ENCODE assay signal across 30 cellular contexts in the genomic region with DNA sequence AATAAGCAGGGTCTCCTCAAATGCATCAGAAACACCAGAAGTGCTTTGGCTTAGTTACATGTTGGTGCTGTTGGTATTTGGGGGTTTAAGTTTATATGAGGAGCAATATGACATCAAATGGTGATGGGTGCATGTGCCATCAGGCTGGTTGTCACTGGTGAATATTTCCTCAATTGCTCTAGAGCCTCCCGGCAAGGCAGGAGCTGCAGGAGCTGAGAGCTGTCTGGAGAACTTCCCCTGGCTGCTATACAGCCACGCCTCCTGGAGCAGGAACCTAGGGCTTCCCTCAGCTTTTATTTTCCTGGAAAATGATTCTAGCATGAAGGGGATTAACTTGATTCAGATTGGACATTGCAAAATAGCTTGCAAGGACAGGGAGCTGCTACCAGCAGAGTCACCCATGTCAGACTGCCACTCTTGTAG. TPM values are rescaled to one million over a fixed set of nuclear protein-coding genes. Genes with fewer than 3 reads are reported as not detected.
A peak's percentile ranks its signal among the peaks of the same experiment; 100 is the strongest.
DNase-seq lines count a peak whose midpoint lies in the region; ATAC-seq and TF ChIP-seq lines count a peak whose summit lies in the region.
"Had no signal": no experiment of that assay in that cellular context is flagged by ENCODE, and none has a peak within 500 bp of the region (broad histone marks: within the 10 kb centered on the region; RNA-seq: fewer than 3 reads in every experiment).

No MANE protein-coding gene starts in this region.

- no peak for TF ChIP-seq EP300 in suprapubic skin (IDR thresholded peaks at IDR 0.05)

- no peak for TF ChIP-seq POLR2A in suprapubic skin (IDR thresholded peaks at IDR 0.05)

- H3K9me3 ChIP-seq in Karpas-422 (ENCODE audit: low read length): no peaks in the 10 kb centered on the region
- H3K9me3 ChIP-seq in suprapubic skin: no peaks in the 10 kb centered on the region
- H3K9me3 ChIP-seq: A549, BE2C, body of pancreas, Caco-2, left ventricle myocardium inferior, Peyer's patch, psoas muscle had no signal

- no peak for TF ChIP-seq CTCF in suprapubic skin (IDR thresholded peaks at IDR 0.05)

- no peak overlapping the region for H3K27ac Mint-ChIP-seq in memory B cell
- H3K27ac Mint-ChIP-seq in activated CD4-positive, alpha-beta memory T cell treated with anti-CD3 and anti-CD28 coated beads, Interleukin-2, amount 10 ng/mL, durations not matched to agents 7 days and 5 days: no peak overlapping the region
- H3K27ac Mint-ChIP-seq: activated CD4-positive, alpha-beta T cell treated with anti-CD3 and anti-CD28 coated beads, Interleukin-2, amount 10 ng/mL, durations not matched to agents 24 days and 14 days; naive thymus-derived CD4-positive, alpha-beta T cell; T-helper 1 cell treated with Interleukin-12 subunit alpha and Interleukin-12 subunit beta and Interleukin-4 antibody, amounts not matched to agents 30 μg/mL and 1 μg/mL, for 36 hours had no signal

- H3K36me3 Mint-ChIP-seq in memory B cell: peaks cover 6% of the 10 kb centered on the region
- H3K36me3 Mint-ChIP-seq in activated CD4-positive, alpha-beta memory T cell treated with anti-CD3 and anti-CD28 coated beads, Interleukin-2, amount 10 ng/mL, durations not matched to agents 7 days and 5 days (ENCODE audit: low read depth): no peaks in the 10 kb centered on the region
- H3K36me3 Mint-ChIP-seq: naive thymus-derived CD4-positive, alpha-beta T cell had no signal

- peaks cover 38% of the 10 kb centered on the region for H4K20me1 ChIP-seq in Karpas-422 (ENCODE audit: insufficient read depth, low read depth, low read length)

- H3K9me3 Mint-ChIP-seq in memory B cell: no peaks in the 10 kb centered on the region
- H3K9me3 Mint-ChIP-seq in activated CD4-positive, alpha-beta memory T cell treated with anti-CD3 and anti-CD28 coated beads, Interleukin-2, amount 10 ng/mL, durations not matched to agents 7 days and 5 days: no peaks in the 10 kb centered on the region
- H3K9me3 Mint-ChIP-seq: activated CD4-positive, alpha-beta T cell treated with anti-CD3 and anti-CD28 coated beads, Interleukin-2, amount 10 ng/mL, durations not matched to agents 24 days and 14 days; naive thymus-derived CD4-positive, alpha-beta T cell; T-helper 1 cell treated with Interleukin-12 subunit alpha and Interleukin-12 subunit beta and Interleukin-4 antibody, amounts not matched to agents 30 μg/mL and 1 μg/mL, for 36 hours had no signal

- peaks cover 51% of the 10 kb centered on the region for H3K4me1 ChIP-seq in Karpas-422 (ENCODE audit: low read length)
- no peaks in the 10 kb centered on the region for H3K4me1 ChIP-seq in suprapubic skin
- H3K4me1 ChIP-seq: A549, BE2C, body of pancreas, Caco-2, left ventricle myocardium inferior, Peyer's patch, psoas muscle had no signal

- POLR2A ChIA-PET in activated CD4-positive, alpha-beta memory T cell treated with anti-CD3 and anti-CD28 coated beads, Interleukin-2, amount 10 ng/mL, durations not matched to agents 7 days and 5 days (lab: Charles Lee): interaction anchor here (0.9 kb wide), 2 partner anchors 19 to 28 kb away, joined by 3 read pairs; no protein-coding TSS in a partner anchor

- H3K27me3 ChIP-seq in Karpas-422 (ENCODE audit: low read length): no peaks in the 10 kb centered on the region
- peaks cover 16% of the 10 kb centered on the region for H3K27me3 ChIP-seq in suprapubic skin
- H3K27me3 ChIP-seq: body of pancreas, Peyer's patch had no signal

- H3K9ac ChIP-seq in Karpas-422 (ENCODE audit: low read length): 0 out of 2 replicates have a peak overlapping the region, but pooled peaks have one; percentile 0
- H3K9ac ChIP-seq: KMS-11 had no signal

- peak overlapping the region; percentile 21 for H3K4me3 Mint-ChIP-seq in memory B cell
- H3K4me3 Mint-ChIP-seq in activated CD4-positive, alpha-beta memory T cell treated with anti-CD3 and anti-CD28 coated beads, Interleukin-2, amount 10 ng/mL, durations not matched to agents 7 days and 5 days: no peak overlapping the region
- H3K4me3 Mint-ChIP-seq: activated CD4-positive, alpha-beta T cell treated with anti-CD3 and anti-CD28 coated beads, Interleukin-2, amount 10 ng/mL, durations not matched to agents 24 days and 14 days; naive thymus-derived CD4-positive, alpha-beta T cell; T-helper 1 cell treated with Interleukin-12 subunit alpha and Interleukin-12 subunit beta and Interleukin-4 antibody, amounts not matched to agents 30 μg/mL and 1 μg/mL, for 36 hours had no signal

- CTCF ChIA-PET in activated CD4-positive, alpha-beta memory T cell treated with anti-CD3 and anti-CD28 coated beads, Interleukin-2, amount 10 ng/mL, durations not matched to agents 7 days and 5 days (lab: Charles Lee): interaction anchor here (0.9 to 2.2 kb wide), 3 partner anchors 9 to 150 kb away, joined by 3 to 7 read pairs (median 4); no protein-coding TSS in a partner anchor

- no peaks in the 10 kb centered on the region for H3K27me3 Mint-ChIP-seq in memory B cell
- H3K27me3 Mint-ChIP-seq in activated CD4-positive, alpha-beta memory T cell treated with anti-CD3 and anti-CD28 coated beads, Interleukin-2, amount 10 ng/mL, durations not matched to agents 7 days and 5 days: peaks cover 22% of the 10 kb centered on the region

- no peaks in the 10 kb centered on the region for H3K79me2 ChIP-seq in Karpas-422 (ENCODE audit: low read length)

- ATAC-seq in memory B cell (ENCODE audit: low read depth) (no peak), GM21381 (IDR thresholded peaks at IDR 0.05; ENCODE audit: unreplicated experiment) (no peak)
- ATAC-seq: A549; body of pancreas; naive thymus-derived CD4-positive, alpha-beta T cell; psoas muscle had no signal

- H3K4me3 ChIP-seq in Karpas-422 (ENCODE audit: low read length) (peak overlapping the region; percentile 20; the same call in 1 of the 2 replicates), suprapubic skin (no peak overlapping the region)
- H3K4me3 ChIP-seq: A549, body of pancreas, left ventricle myocardium inferior, Peyer's patch, psoas muscle had no signal

- peak; percentile 38 for DNase-seq in AG20443 (ENCODE audit: low spot score)
- DNase-seq in Karpas-422: no peak
- DNase-seq in SK-N-DZ (ENCODE audit: low spot score): peak; percentile 6
- no peak for DNase-seq in memory B cell (ENCODE audit: low spot score in 2 of 2)
- DNase-seq in central memory CD4-positive, alpha-beta T cell: no peak
- no peak for DNase-seq in suprapubic skin (ENCODE audit: low spot score in 2 of 2)
- no peak for DNase-seq in activated CD4-positive, alpha-beta memory T cell treated with anti-CD3 and anti-CD28 coated beads, Interleukin-2, amount 10 ng/mL, durations not matched to agents 7 days and 5 days
- DNase-seq: activated CD4-positive, alpha-beta T cell treated with anti-CD3 and anti-CD28 coated beads, Interleukin-2, amount 10 ng/mL, durations not matched to agents 24 days and 14 days; activated naive CD4-positive, alpha-beta T cell; activated T-cell treated with anti-CD3 and anti-CD28 coated beads, Interleukin-2, amount 50 U/mL, for 48 hours; BE2C; body of pancreas; Caco-2; GDM1; left ventricle myocardium inferior; naive thymus-derived CD4-positive, alpha-beta T cell; NCI-H1048; NCI-H1694 treated with DMSO at 0.1 percent for 48 hours; NCI-H2171; trophoblast cell had no signal

- H3K27ac ChIP-seq in Karpas-422 (ENCODE audit: low read length) (no peak overlapping the region), suprapubic skin (no peak overlapping the region)
- H3K27ac ChIP-seq: A549, body of pancreas, KMS-11, left ventricle myocardium inferior, psoas muscle had no signal

- peak overlapping the region; percentile 52 for H3K4me2 ChIP-seq in Karpas-422 (ENCODE audit: low read depth, low read length, poor library complexity, severe bottlenecking)
- H3K4me2 ChIP-seq: A549, KMS-11 had no signal

- H2AFZ ChIP-seq in Karpas-422 (ENCODE audit: low read length): no peak overlapping the region

- 22% methylated on average over 2 of the region's 2 CpGs for WGBS in suprapubic skin

- no peaks in the 10 kb centered on the region for H3K9me2 ChIP-seq in Karpas-422 (replicated peaks; ENCODE audit: insufficient read depth, low read length)

- no peaks in the 10 kb centered on the region for H3K36me3 ChIP-seq in Karpas-422 (ENCODE audit: insufficient read depth, low read length)
- no peaks in the 10 kb centered on the region for H3K36me3 ChIP-seq in suprapubic skin
- H3K36me3 ChIP-seq: BE2C, left ventricle myocardium inferior, Peyer's patch had no signal

- peaks cover 40% of the 10 kb centered on the region for H3K4me1 Mint-ChIP-seq in memory B cell
- no peaks in the 10 kb centered on the region for H3K4me1 Mint-ChIP-seq in activated CD4-positive, alpha-beta memory T cell treated with anti-CD3 and anti-CD28 coated beads, Interleukin-2, amount 10 ng/mL, durations not matched to agents 7 days and 5 days
- H3K4me1 Mint-ChIP-seq: activated CD4-positive, alpha-beta T cell treated with anti-CD3 and anti-CD28 coated beads, Interleukin-2, amount 10 ng/mL, durations not matched to agents 24 days and 14 days; naive thymus-derived CD4-positive, alpha-beta T cell had no signal

RNA-seq across cellular contexts. Expression of a gene that starts 15.8 kb away (rescaled TPM):
- total RNA-seq in Karpas-422 (2014; rRNA removed; shearing (Covaris generic); ENCODE audit: low replicate concordance): 1.1 and 8.3 TPM in 2 replicates
- not detected in 2 replicates for polyA plus RNA-seq in SK-N-DZ (2014; cell fraction: cytosol; rRNA removed)
- polyA plus RNA-seq in SK-N-DZ (2014; cell fraction: nucleus; rRNA removed): not detected in 2 replicates
- not detected for total RNA-seq in suprapubic skin
- total RNA-seq in activated CD4-positive, alpha-beta memory T cell treated with anti-CD3 and anti-CD28 coated beads, Interleukin-2, amount 10 ng/mL, durations not matched to agents 7 days and 5 days: not detected
- total RNA-seq: activated CD4-positive, alpha-beta T cell treated with anti-CD3 and anti-CD28 coated beads, Interleukin-2, amount 10 ng/mL, durations not matched to agents 24 days and 14 days; Caco-2; chondrocyte; endothelial cell of umbilical vein; SK-MEL-5; skeletal muscle tissue had no signal
- polyA plus RNA-seq: A549, endothelial cell of umbilical vein had no signal

Comparison
In these comparisons a context has a peak if more than half of its experiments do, and no peak if none do; other contexts are left out.
1. DNase-seq: peak in AG20443 (single experiment) and SK-N-DZ (single experiment); none in Karpas-422 (single experiment), memory B cell (0 of 2), central memory CD4-positive, alpha-beta T cell (single experiment), suprapubic skin (0 of 2) and activated CD4-positive, alpha-beta memory T cell treated with anti-CD3 and anti-CD28 coated beads, Interleukin-2, amount 10 ng/mL, durations not matched to agents 7 days and 5 days (single experiment).